In the genomic region with DNA sequence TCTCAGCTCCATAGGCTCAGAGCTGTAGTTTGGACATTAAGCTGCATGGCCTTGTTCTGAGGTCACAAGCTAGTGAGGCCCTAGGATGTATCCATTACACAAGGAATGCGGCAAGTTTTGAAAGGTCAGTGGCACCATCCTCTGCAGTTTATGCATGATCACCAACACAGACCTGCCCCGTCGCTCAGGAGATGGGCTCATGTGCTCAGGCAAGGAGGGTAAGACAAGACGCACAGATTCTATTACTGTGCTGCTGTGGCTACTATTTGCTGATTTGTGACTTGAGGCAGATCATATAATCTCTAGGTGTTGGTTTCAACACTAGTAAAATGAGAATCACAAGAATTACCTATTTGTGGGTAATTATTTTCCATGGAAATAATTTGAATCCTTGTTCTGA, we compare ENCODE assay signal across 29 cellular contexts.
"Had no signal": no experiment of that assay in that cellular context is flagged by ENCODE, and none has a peak within 500 bp of the region (broad histone marks: within the 10 kb centered on the region; RNA-seq: fewer than 3 reads in every experiment).

No MANE protein-coding gene starts in this region.

- H3K9me3 ChIP-seq: neutrophil, pancreas, prostate gland, spleen, suprapubic skin, testis, tibial artery, transverse colon, vagina had no signal

- H3K4me3 Mint-ChIP-seq: naive B cell; naive thymus-derived CD8-positive, alpha-beta T cell; natural killer cell treated with Interleukin-12 subunit alpha and Interleukin-12 subunit beta and Interleukin-15 and Interleukin-18, amount 100 ng/mL, for 72 hours; stimulated activated memory B cell treated with anti-CD40 and anti-IgM and Interleukin-4, amounts not matched to agents 10 μg/mL and 1 μg/mL and 100 μg/mL, for 72 hours; stimulated activated naive CD8-positive, alpha-beta T cell treated with anti-CD3 and anti-CD28 coated beads, Interleukin-15, amount 100 ng/mL, for 72 hours; type B pancreatic cell had no signal

- H3K27ac Mint-ChIP-seq: naive thymus-derived CD8-positive, alpha-beta T cell; natural killer cell treated with Interleukin-12 subunit alpha and Interleukin-12 subunit beta and Interleukin-15 and Interleukin-18, amount 100 ng/mL, for 72 hours; stimulated activated memory B cell treated with anti-CD40 and anti-IgM and Interleukin-4, amounts not matched to agents 10 μg/mL and 1 μg/mL and 100 μg/mL, for 72 hours; stimulated activated naive CD8-positive, alpha-beta T cell treated with anti-CD3 and anti-CD28 coated beads, Interleukin-15, amount 100 ng/mL, for 72 hours; type B pancreatic cell had no signal

- H3K27ac ChIP-seq: neutrophil, pancreas, prostate gland, skin epidermis, spleen, suprapubic skin, testis, tibial artery, transverse colon, vagina had no signal

- H3K4me1 ChIP-seq: pancreas, prostate gland, spleen, suprapubic skin, testis, tibial artery, transverse colon, vagina had no signal

- DNase-seq: naive B cell; naive thymus-derived CD8-positive, alpha-beta T cell; nucleus accumbens; pancreas; right cardiac atrium; spleen; stimulated activated CD4-positive, alpha-beta T cell treated with anti-CD3 and anti-CD28 coated beads, Interleukin-12 subunit alpha, Interleukin-12 subunit beta, amount 100 ng/mL, for 4 hours; stimulated activated CD4-positive, alpha-beta T cell treated with anti-CD3 and anti-CD28 coated beads, Interleukin-1b, Interleukin-23, amount 100 ng/mL, for 48 hours; stimulated activated CD4-positive, alpha-beta T cell treated with anti-CD3 and anti-CD28 coated beads, Interleukin-4, amount 100 ng/mL, for 1 hour; stimulated activated CD4-positive, alpha-beta T cell treated with anti-CD3 and anti-CD28 coated beads, Interleukin-4, amount 100 ng/mL, for 4 hours; stimulated activated CD8-positive, alpha-beta memory T cell treated with anti-CD3 and anti-CD28 coated beads, Interleukin-4, amount 100 ng/mL, for 48 hours; stimulated activated naive CD4-positive, alpha-beta T cell; stimulated activated naive CD8-positive, alpha-beta T cell treated with anti-CD3 and anti-CD28 coated beads, Interleukin-15, amount 100 ng/mL, for 72 hours; stimulated activated naive CD8-positive, alpha-beta T cell treated with anti-CD3 and anti-CD28 coated beads, Interleukin-15, Interleukin-2, amounts not matched to agents 100 U/mL and 50 U/mL, for 24 hours; substantia nigra; testis; tibial artery; transverse colon had no signal

- H3K27me3 ChIP-seq: neutrophil, pancreas, spleen, suprapubic skin, testis, tibial artery, transverse colon, vagina had no signal

- H3K36me3 Mint-ChIP-seq: naive B cell; naive thymus-derived CD8-positive, alpha-beta T cell; natural killer cell treated with Interleukin-12 subunit alpha and Interleukin-12 subunit beta and Interleukin-15 and Interleukin-18, amount 100 ng/mL, for 72 hours; stimulated activated memory B cell treated with anti-CD40 and anti-IgM and Interleukin-4, amounts not matched to agents 10 μg/mL and 1 μg/mL and 100 μg/mL, for 72 hours; type B pancreatic cell had no signal

- H3K4me1 Mint-ChIP-seq: naive B cell; naive thymus-derived CD8-positive, alpha-beta T cell; stimulated activated memory B cell treated with anti-CD40 and anti-IgM and Interleukin-4, amounts not matched to agents 10 μg/mL and 1 μg/mL and 100 μg/mL, for 72 hours; stimulated activated naive CD8-positive, alpha-beta T cell treated with anti-CD3 and anti-CD28 coated beads, Interleukin-15, amount 100 ng/mL, for 72 hours had no signal

- H3K27me3 Mint-ChIP-seq: stimulated activated naive CD8-positive, alpha-beta T cell treated with anti-CD3 and anti-CD28 coated beads, Interleukin-15, amount 100 ng/mL, for 72 hours; type B pancreatic cell had no signal

- H3K9me3 Mint-ChIP-seq: naive B cell; naive thymus-derived CD8-positive, alpha-beta T cell; natural killer cell treated with Interleukin-12 subunit alpha and Interleukin-12 subunit beta and Interleukin-15 and Interleukin-18, amount 100 ng/mL, for 72 hours; stimulated activated memory B cell treated with anti-CD40 and anti-IgM and Interleukin-4, amounts not matched to agents 10 μg/mL and 1 μg/mL and 100 μg/mL, for 72 hours; stimulated activated naive CD8-positive, alpha-beta T cell treated with anti-CD3 and anti-CD28 coated beads, Interleukin-15, amount 100 ng/mL, for 72 hours; type B pancreatic cell had no signal

- H3K4me2 ChIP-seq: smooth muscle cell had no signal

- H3K4me3 ChIP-seq: pancreas, prostate gland, skin epidermis, smooth muscle cell, spleen, suprapubic skin, testis, tibial artery, transverse colon, vagina had no signal

- H3K36me3 ChIP-seq: neutrophil, pancreas, prostate gland, spleen, suprapubic skin, tibial artery, transverse colon, vagina had no signal

- FAIRE-seq: pancreas, urothelium cell line had no signal

- ATAC-seq: naive thymus-derived CD8-positive, alpha-beta T cell; natural killer cell treated with Interleukin-12 subunit alpha and Interleukin-12 subunit beta and Interleukin-15 and Interleukin-18, amount 100 ng/mL, for 72 hours; pancreas; right cardiac atrium; sciatic nerve; stimulated activated memory B cell treated with anti-CD40 and anti-IgM and Interleukin-4, amounts not matched to agents 10 μg/mL and 1 μg/mL and 100 μg/mL, for 72 hours; stimulated activated naive CD8-positive, alpha-beta T cell treated with anti-CD3 and anti-CD28 coated beads, Interleukin-15, amount 100 ng/mL, for 72 hours; stimulated activated naive CD8-positive, alpha-beta T cell treated with anti-CD3 and anti-CD28 coated beads, Interleukin-15, Interleukin-2, amounts not matched to agents 100 U/mL and 50 U/mL, for 24 hours had no signal
